10 cellular contexts compared by ENCODE assay signal in the genomic region with DNA sequence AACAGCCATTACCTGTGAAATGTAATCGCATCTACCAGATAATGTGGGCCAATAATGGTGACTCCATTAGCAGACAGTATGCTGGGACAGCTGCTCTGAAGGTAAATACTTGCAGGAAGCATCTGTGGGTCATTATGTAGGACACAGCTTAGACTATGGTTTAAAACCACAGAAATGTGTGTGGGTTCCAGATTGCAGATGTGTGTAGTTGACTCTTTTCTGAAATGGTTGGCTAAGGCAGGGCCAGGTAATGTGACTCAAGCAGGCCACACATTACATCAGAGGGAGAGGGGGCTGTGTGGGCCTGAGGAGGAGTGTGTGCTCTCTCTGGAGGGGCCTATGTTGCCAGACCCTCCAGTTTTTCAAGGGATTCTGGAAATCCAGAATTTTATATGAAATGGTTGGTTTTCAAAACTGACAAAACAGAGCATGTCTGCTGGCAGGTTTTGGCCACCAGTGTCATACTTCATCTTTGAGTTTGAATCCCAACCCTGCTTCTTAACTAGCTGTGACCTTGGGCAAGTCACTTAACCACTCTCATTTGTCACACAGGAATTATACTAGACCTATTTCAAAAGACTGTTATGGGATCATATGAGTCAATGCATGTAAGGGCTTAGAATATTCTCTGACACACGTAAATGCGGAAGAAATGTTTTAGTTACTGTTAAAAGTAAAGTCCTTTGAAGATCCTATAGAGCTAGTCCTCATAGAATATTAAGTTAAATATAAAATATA.
DNase-seq lines count a peak whose midpoint lies in the region; ATAC-seq, FAIRE-seq and TF ChIP-seq lines count a peak whose summit lies in the region.
"Had no signal": no experiment of that assay in that cellular context is flagged by ENCODE, and none has a peak within 500 bp of the region (broad histone marks: within the 10 kb centered on the region; RNA-seq: fewer than 3 reads in every experiment).

No MANE protein-coding gene starts in this region.

- peaks cover 5% of the 10 kb centered on the region for H3K4me1 Mint-ChIP-seq in stimulated activated naive CD8-positive, alpha-beta T cell treated with anti-CD3 and anti-CD28 coated beads, Interleukin-15, Interleukin-2, amounts not matched to agents 100 ng/mL and 50 ng/mL, for 24 hours (ENCODE audit: low read depth)

- peak; percentile 52 to 81 for ATAC-seq in activated naive CD4-positive, alpha-beta T cell treated with anti-CD3 and anti-CD28 coated beads, Interleukin-2, amount 50 U/mL, for 72 hours

- no peak for DNase-seq in activated naive CD4-positive, alpha-beta T cell treated with anti-CD3 and anti-CD28 coated beads, Interleukin-2, amount 50 U/mL, for 72 hours (ENCODE audit: low spot score in 2 of 2)
- DNase-seq in activated naive CD4-positive, alpha-beta T cell (lab: John Stamatoyannopoulos, UW) = no peak
- DNase-seq in HL-60 (ENCODE audit: low read depth in 1 of 2, low spot score in 1 of 2) = peak in 1 of 2 experiments; percentile 65
- DNase-seq in astrocyte of the hippocampus (ENCODE audit: low read depth, low spot score) = peak; percentile 70
- no peak for DNase-seq in stimulated activated CD8-positive, alpha-beta memory T cell treated with anti-CD3 and anti-CD28 coated beads, Interleukin-4, amount 100 ng/mL, for 48 hours
- no peak for DNase-seq in frontal cortex (ENCODE audit: low spot score in 2 of 2)
- DNase-seq in Ammon's horn (ENCODE audit: low spot score) = no peak
- DNase-seq: DMS153, T-cell had no signal

- peak overlapping the region in 1 of 2 donors; percentile 40 for H3K27ac Mint-ChIP-seq in activated naive CD4-positive, alpha-beta T cell treated with anti-CD3 and anti-CD28 coated beads, Interleukin-2, amount 50 U/mL, for 72 hours
- H3K27ac Mint-ChIP-seq in stimulated activated naive CD8-positive, alpha-beta T cell treated with anti-CD3 and anti-CD28 coated beads, Interleukin-15, Interleukin-2, amounts not matched to agents 100 ng/mL and 50 ng/mL, for 24 hours = peak overlapping the region; percentile 55

- peak overlapping the region; percentile 36 for H3K27ac ChIP-seq in HL-60 (replicated peaks)

- FAIRE-seq in frontal cortex (lab: Jason Lieb, UNC) = no peak

- no peaks in the 10 kb centered on the region for H3K27me3 Mint-ChIP-seq in stimulated activated naive CD8-positive, alpha-beta T cell treated with anti-CD3 and anti-CD28 coated beads, Interleukin-15, Interleukin-2, amounts not matched to agents 100 ng/mL and 50 ng/mL, for 24 hours
- H3K27me3 Mint-ChIP-seq: T-cell had no signal

- TF ChIP-seq CTCF in HL-60 (IDR thresholded peaks at IDR 0.05; ENCODE audit: insufficient read depth, low read length) = no peak

- no peaks in the 10 kb centered on the region for H3K9me3 Mint-ChIP-seq in activated naive CD4-positive, alpha-beta T cell treated with anti-CD3 and anti-CD28 coated beads, Interleukin-2, amount 50 U/mL, for 72 hours
- H3K9me3 Mint-ChIP-seq in stimulated activated naive CD8-positive, alpha-beta T cell treated with anti-CD3 and anti-CD28 coated beads, Interleukin-15, Interleukin-2, amounts not matched to agents 100 ng/mL and 50 ng/mL, for 24 hours = no peaks in the 10 kb centered on the region
- H3K9me3 Mint-ChIP-seq: T-cell had no signal

- peaks cover 0 to 10% of the 10 kb centered on the region in 2 donors for H3K36me3 Mint-ChIP-seq in activated naive CD4-positive, alpha-beta T cell treated with anti-CD3 and anti-CD28 coated beads, Interleukin-2, amount 50 U/mL, for 72 hours
- peaks cover 41% of the 10 kb centered on the region for H3K36me3 Mint-ChIP-seq in stimulated activated naive CD8-positive, alpha-beta T cell treated with anti-CD3 and anti-CD28 coated beads, Interleukin-15, Interleukin-2, amounts not matched to agents 100 ng/mL and 50 ng/mL, for 24 hours (ENCODE audit: low read depth)

- H3K4me3 ChIP-seq in HL-60 (replicated peaks; ENCODE audit: insufficient read depth, low read length) = no peak overlapping the region

- no peaks in the 10 kb centered on the region for H3K27me3 ChIP-seq in HL-60 (ENCODE audit: insufficient read depth, poor library complexity, severe bottlenecking)

- no peak overlapping the region for H3K4me3 Mint-ChIP-seq in stimulated activated naive CD8-positive, alpha-beta T cell treated with anti-CD3 and anti-CD28 coated beads, Interleukin-15, Interleukin-2, amounts not matched to agents 100 ng/mL and 50 ng/mL, for 24 hours
- H3K4me3 Mint-ChIP-seq: T-cell had no signal
